17 cellular contexts compared by ENCODE assay signal in genomic region chr14:94679941-94680340, GRCh38.
DNase-seq lines count a peak whose midpoint lies in the region; ATAC-seq and TF ChIP-seq lines count a peak whose summit lies in the region.
"Had no signal": no experiment of that assay in that cellular context is flagged by ENCODE, and none has a peak within 500 bp of the region (broad histone marks: within the 10 kb centered on the region; RNA-seq: fewer than 3 reads in every experiment).

No MANE protein-coding gene starts in this region.

- H2AFZ ChIP-seq in SK-N-SH (ENCODE audit: low read depth): no peak overlapping the region

- 73% methylated on average over 10 of the region's 10 CpGs for WGBS in SK-N-SH (ENCODE audit: low lambda C conversion rate)

- no peak overlapping the region for H3K4me2 ChIP-seq in SK-N-SH

- H3K36me3 ChIP-seq in SK-N-SH (replicated peaks in 1 of 2; ENCODE audit: control insufficient read depth in 1 of 2, insufficient read depth in 2 of 2, low read length in 1 of 2) (no peaks in the 10 kb centered on the region), WERI-Rb-1 (no peaks in the 10 kb centered on the region)

- ATAC-seq in SK-N-SH treated with all-trans-retinoic acid at 6 μM for 48 hours (no peak), left lobe of liver (peak; percentile 65)

- H3K4me3 ChIP-seq in SK-N-SH (ENCODE audit: low read depth in 2 of 2, low read length in 1 of 2) (no peak overlapping the region), WERI-Rb-1 (ENCODE audit: low read depth, low read length) (no peak overlapping the region)

- no peak overlapping the region for H3K9ac ChIP-seq in SK-N-SH

- no peaks in the 10 kb centered on the region for H3K9me3 ChIP-seq in SK-N-SH
- no peaks in the 10 kb centered on the region for H3K9me3 ChIP-seq in WERI-Rb-1 (ENCODE audit: severe bottlenecking)

- H3K9me2 ChIP-seq in SK-N-SH: no peaks in the 10 kb centered on the region

- no peak for TF ChIP-seq RAD21 in SK-N-SH (IDR thresholded peaks at IDR 0.05; ENCODE audit: low read length)

- H3K27ac ChIP-seq in SK-N-SH (ENCODE audit: low read depth in 2 of 2, low read length in 1 of 2) (no peak overlapping the region), WERI-Rb-1 (peak overlapping the region; percentile 56)
- H3K27ac ChIP-seq: 22Rv1 had no signal

- H3F3A ChIP-seq in SK-N-SH (replicated peaks; ENCODE audit: insufficient read depth): no peaks in the 10 kb centered on the region

- peaks cover 0 to 5% of the 10 kb centered on the region in 2 experiments; a peak in 1 of 4 replicates for H3K4me1 ChIP-seq in SK-N-SH (ENCODE audit: control insufficient read depth in 1 of 2, insufficient read depth in 2 of 2, low read depth in 1 of 2, low read length in 1 of 2)

- POLR2A ChIA-PET in SK-N-SH (lab: Yijun Ruan, JAX): no interaction called here

- H3K27me3 ChIP-seq in SK-N-SH (ENCODE audit: insufficient read depth) (no peaks in the 10 kb centered on the region), WERI-Rb-1 (ENCODE audit: insufficient read depth, low read depth, severe bottlenecking) (no peaks in the 10 kb centered on the region)

- TF ChIP-seq EP300 in SK-N-SH (IDR thresholded peaks at IDR 0.05; ENCODE audit: borderline replicate concordance in 1 of 2, low read depth in 1 of 2, low read length in 1 of 2): no peak

- CTCF ChIA-PET in SK-N-SH (lab: Yijun Ruan, JAX): interaction anchor here (0.6 to 3.5 kb wide), 3 partner anchors 10 to 1315 kb away, joined by 3 to 29 read pairs (median 3); no protein-coding TSS in a partner anchor

- peak; percentile 53 for DNase-seq in SK-N-SH
- peak; percentile 32 for DNase-seq in WERI-Rb-1
- peak; percentile 71 for DNase-seq in left lobe of liver (ENCODE audit: low spot score)
- peak; percentile 38 for DNase-seq in retina
- DNase-seq in NCI-H1048 (lab: John Stamatoyannopoulos, UW): no peak
- no peak for DNase-seq in dedifferentiated amniotic fluid mesenchymal stem cell (ENCODE audit: extremely low spot score)
- no peak for DNase-seq in putamen (ENCODE audit: low spot score)
- DNase-seq: DMS79, KG1, NCI-H187, NCI-H2107, NCI-H2227 treated with DMSO at 0.1 percent for 48 hours, NCI-H510A treated with DMSO at 0.1 percent for 48 hours, NCI-H774, OCI-M1 had no signal

- no peaks in the 10 kb centered on the region for H3K79me2 ChIP-seq in SK-N-SH (ENCODE audit: insufficient read depth)

- TF ChIP-seq CTCF in SK-N-SH (IDR thresholded peaks at IDR 0.05) (no peak), WERI-Rb-1 (IDR thresholded peaks at IDR 0.05; ENCODE audit: low read depth, low read length) (no peak)

- no peaks in the 10 kb centered on the region for H4K20me1 ChIP-seq in SK-N-SH (ENCODE audit: insufficient read depth)

TF ChIP-seq in SK-N-SH, 30 proteins besides CTCF, POLR2A, EP300 and RAD21:
- TF ChIP-seq, protein P1, sequence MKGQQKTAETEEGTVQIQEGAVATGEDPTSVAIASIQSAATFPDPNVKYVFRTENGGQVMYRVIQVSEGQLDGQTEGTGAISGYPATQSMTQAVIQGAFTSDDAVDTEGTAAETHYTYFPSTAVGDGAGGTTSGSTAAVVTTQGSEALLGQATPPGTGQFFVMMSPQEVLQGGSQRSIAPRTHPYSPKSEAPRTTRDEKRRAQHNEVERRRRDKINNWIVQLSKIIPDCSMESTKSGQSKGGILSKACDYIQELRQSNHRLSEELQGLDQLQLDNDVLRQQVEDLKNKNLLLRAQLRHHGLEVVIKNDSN (IDR thresholded peaks at IDR 0.05; ENCODE audit: borderline replicate concordance, low read depth): peak; percentile 20; the same call in 1 of the 2 replicates
- no peak for TF ChIP-seq JUND (IDR thresholded peaks at IDR 0.05)

TF ChIP-seq in SK-N-SH treated with all-trans-retinoic acid at 6 μM for 48 hours, 23 proteins besides CTCF, POLR2A, EP300 and RAD21 (continues in another document):
- no peak for TF ChIP-seq ISL1 (CRISPR knock-in tag; IDR thresholded peaks at IDR 0.05)
- TF ChIP-seq ZNF70 (CRISPR knock-in tag; IDR thresholded peaks at IDR 0.05): no peak
- no peak for TF ChIP-seq ZFP30 (CRISPR knock-in tag; IDR thresholded peaks at IDR 0.05)
- no peak for TF ChIP-seq ZNF8 (CRISPR knock-in tag; IDR thresholded peaks at IDR 0.05)
- TF ChIP-seq CSRNP3 (CRISPR knock-in tag; IDR thresholded peaks at IDR 0.05): no peak
- TF ChIP-seq, protein P2, sequence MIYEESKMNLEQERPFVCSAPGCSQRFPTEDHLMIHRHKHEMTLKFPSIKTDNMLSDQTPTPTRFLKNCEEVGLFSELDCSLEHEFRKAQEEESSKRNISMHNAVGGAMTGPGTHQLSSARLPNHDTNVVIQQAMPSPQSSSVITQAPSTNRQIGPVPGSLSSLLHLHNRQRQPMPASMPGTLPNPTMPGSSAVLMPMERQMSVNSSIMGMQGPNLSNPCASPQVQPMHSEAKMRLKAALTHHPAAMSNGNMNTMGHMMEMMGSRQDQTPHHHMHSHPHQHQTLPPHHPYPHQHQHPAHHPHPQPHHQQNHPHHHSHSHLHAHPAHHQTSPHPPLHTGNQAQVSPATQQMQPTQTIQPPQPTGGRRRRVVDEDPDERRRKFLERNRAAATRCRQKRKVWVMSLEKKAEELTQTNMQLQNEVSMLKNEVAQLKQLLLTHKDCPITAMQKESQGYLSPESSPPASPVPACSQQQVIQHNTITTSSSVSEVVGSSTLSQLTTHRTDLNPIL (CRISPR knock-in tag; IDR thresholded peaks at IDR 0.05; ENCODE audit: low read depth): no peak
- TF ChIP-seq POU6F1 (CRISPR knock-in tag; IDR thresholded peaks at IDR 0.05; ENCODE audit: borderline replicate concordance, low read depth): no peak
- TF ChIP-seq ZNF565 (CRISPR knock-in tag; conservative IDR thresholded peaks at IDR 0.05; ENCODE audit: low read depth): no peak
- TF ChIP-seq, protein P3, sequence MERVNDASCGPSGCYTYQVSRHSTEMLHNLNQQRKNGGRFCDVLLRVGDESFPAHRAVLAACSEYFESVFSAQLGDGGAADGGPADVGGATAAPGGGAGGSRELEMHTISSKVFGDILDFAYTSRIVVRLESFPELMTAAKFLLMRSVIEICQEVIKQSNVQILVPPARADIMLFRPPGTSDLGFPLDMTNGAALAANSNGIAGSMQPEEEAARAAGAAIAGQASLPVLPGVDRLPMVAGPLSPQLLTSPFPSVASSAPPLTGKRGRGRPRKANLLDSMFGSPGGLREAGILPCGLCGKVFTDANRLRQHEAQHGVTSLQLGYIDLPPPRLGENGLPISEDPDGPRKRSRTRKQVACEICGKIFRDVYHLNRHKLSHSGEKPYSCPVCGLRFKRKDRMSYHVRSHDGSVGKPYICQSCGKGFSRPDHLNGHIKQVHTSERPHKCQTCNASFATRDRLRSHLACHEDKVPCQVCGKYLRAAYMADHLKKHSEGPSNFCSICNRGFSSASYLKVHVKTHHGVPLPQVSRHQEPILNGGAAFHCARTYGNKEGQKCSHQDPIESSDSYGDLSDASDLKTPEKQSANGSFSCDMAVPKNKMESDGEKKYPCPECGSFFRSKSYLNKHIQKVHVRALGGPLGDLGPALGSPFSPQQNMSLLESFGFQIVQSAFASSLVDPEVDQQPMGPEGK (CRISPR knock-in tag; IDR thresholded peaks at IDR 0.05; ENCODE audit: borderline replicate concordance): no peak
- no peak for TF ChIP-seq PPARA (CRISPR knock-in tag; IDR thresholded peaks at IDR 0.05; ENCODE audit: borderline replicate concordance)
- no peak for TF ChIP-seq CSDC2 (CRISPR knock-in tag; IDR thresholded peaks at IDR 0.05)

Comparison
In these comparisons a context has a peak if more than half of its experiments do, and no peak if none do; other contexts are left out.
1. DNase-seq: peak in SK-N-SH (single experiment), WERI-Rb-1 (single experiment), left lobe of liver (single experiment) and retina (single experiment); none in NCI-H1048 (single experiment), dedifferentiated amniotic fluid mesenchymal stem cell (single experiment) and putamen (single experiment).